ENCODE assay signal across 8 cellular contexts in genomic region chr17:44307387-44308186, GRCh38. TPM values are rescaled to one million over a fixed set of nuclear protein-coding genes. Genes with fewer than 3 reads are reported as not detected.
DNase-seq lines count a peak whose midpoint lies in the region; ATAC-seq and TF ChIP-seq lines count a peak whose summit lies in the region.

No MANE protein-coding gene starts in this region.

- ATAC-seq in T-cell (replicated peaks in 1 of 4), result peak; percentile 11 to 33 (median 23)
- peak; percentile 68 for ATAC-seq in omental fat pad (ENCODE audit: low FRiP score)
- ATAC-seq in HG03520 (IDR thresholded peaks at IDR 0.05; ENCODE audit: unreplicated experiment), result no peak

- DNase-seq in T-cell (peak in 1 of 34 experiments; percentile 11), globus pallidus (ENCODE audit: low spot score) (peak; percentile 87), omental fat pad (ENCODE audit: low spot score) (no peak), SIG-M5 treated with dmso at 0.1 percent for 504 hours (lab: John Stamatoyannopoulos, UW; ENCODE audit: unreplicated experiment) (no peak), foreskin melanocyte (no peak)

- TF ChIP-seq CTCF in omental fat pad (IDR thresholded peaks at IDR 0.05), result no peak

- CTCF ChIA-PET in T-cell (lab: Charles Lee), result interaction anchor here in 1 of 2 donors (0.5 to 1.2 kb wide), 3 partner anchors 14 to 87 kb away, joined by 3 to 7 read pairs (median 3); no protein-coding TSS in a partner anchor

- peak overlapping the region in 1 of 2 donors; percentile 5 for H3K27ac Mint-ChIP-seq in T-cell

- peaks cover 9 to 28% (median 17%) of the 10 kb centered on the region in 10 experiments for H3K4me1 ChIP-seq in BLaER1 treated with 17β-estradiol and CSF1 and Interleukin-3, amounts not matched to agents 10 nM and 100 nM
- H3K4me1 ChIP-seq in HUES64 (ENCODE audit: insufficient read depth, low read length), result peaks cover 7% of the 10 kb centered on the region; the same call in 1 of the 2 replicates

- H3K4me1 Mint-ChIP-seq in T-cell, result peaks cover 14 to 24% (median 15%) of the 10 kb centered on the region in 3 donors

- POLR2A ChIA-PET in T-cell (lab: Charles Lee), result interaction anchor here in 1 of 2 donors (0.8 kb wide), 1 partner anchor 13 kb away, joined by 3 read pairs; no protein-coding TSS in a partner anchor

- WGBS in HUES64, result 1% methylated on average over 22 of the region's 26 CpGs

- no peak overlapping the region for H3K27ac ChIP-seq in BLaER1 treated with 17β-estradiol and CSF1 and Interleukin-3, amounts not matched to agents 10 nM and 100 nM
- peak overlapping the region; percentile 40; the same call in 1 of the 2 replicates for H3K27ac ChIP-seq in HUES64 (ENCODE audit: low read depth, low read length)

- peak overlapping the region; percentile 71 to 93 (median 87) for H3K4me2 ChIP-seq in BLaER1 treated with 17β-estradiol and CSF1 and Interleukin-3, amounts not matched to agents 10 nM and 100 nM

- H3K9ac ChIP-seq in BLaER1 treated with 17β-estradiol and CSF1 and Interleukin-3, amounts not matched to agents 10 nM and 100 nM, result peak overlapping the region in 1 of 11 experiments; percentile 31; a peak in 2 of 22 replicates
- H3K9ac ChIP-seq in HUES64 (ENCODE audit: low read depth, low read length), result peak overlapping the region; percentile 5; the same call in 1 of the 2 replicates

- peaks cover 19 to 40% of the 10 kb centered on the region in 2 donors for H3K27me3 Mint-ChIP-seq in T-cell

- H3K36me3 ChIP-seq in BLaER1 treated with 17β-estradiol and CSF1 and Interleukin-3, amounts not matched to agents 10 nM and 100 nM, result no peaks in the 10 kb centered on the region
- H3K36me3 ChIP-seq in HUES64 (ENCODE audit: insufficient read depth, low read length), result no peaks in the 10 kb centered on the region

- peaks cover 16 to 52% (median 41%) of the 10 kb centered on the region in 11 experiments for H3K27me3 ChIP-seq in BLaER1 treated with 17β-estradiol and CSF1 and Interleukin-3, amounts not matched to agents 10 nM and 100 nM
- peaks cover 6% of the 10 kb centered on the region; the same call in 1 of the 2 replicates for H3K27me3 ChIP-seq in HUES64 (ENCODE audit: insufficient read depth, low read length)

- H3K36me3 Mint-ChIP-seq in T-cell, result no peaks in the 10 kb centered on the region

- no peaks in the 10 kb centered on the region for H3K9me3 Mint-ChIP-seq in T-cell

- peaks cover 0 to 25% (median 5%) of the 10 kb centered on the region in 11 experiments; a peak in 12 of 22 replicates for H4K20me1 ChIP-seq in BLaER1 treated with 17β-estradiol and CSF1 and Interleukin-3, amounts not matched to agents 10 nM and 100 nM

- H3K4me3 Mint-ChIP-seq in T-cell, result peak overlapping the region; percentile 17 to 51 (median 42)

- no peaks in the 10 kb centered on the region for H3K9me3 ChIP-seq in BLaER1 treated with 17β-estradiol and CSF1 and Interleukin-3, amounts not matched to agents 10 nM and 100 nM (replicated peaks in 1 of 11)
- no peaks in the 10 kb centered on the region for H3K9me3 ChIP-seq in HUES64 (ENCODE audit: insufficient read depth, low read depth, low read length)

- peak overlapping the region; percentile 31 to 67 (median 52); a peak in 14 of 20 replicates for H3K4me3 ChIP-seq in BLaER1 treated with 17β-estradiol and CSF1 and Interleukin-3, amounts not matched to agents 10 nM and 100 nM
- peak overlapping the region; percentile 53 for H3K4me3 ChIP-seq in HUES64 (ENCODE audit: low read length)

RNA-seq across cellular contexts. Expression of gene RUNDC3A, which starts 0.8 kb away (rescaled TPM):
- polyA plus RNA-seq in HUES64 (2013, experiment 1 of 2), result 2.1 TPM
- 1.8 TPM for polyA plus RNA-seq in HUES64 (2013, experiment 2 of 2)
- under 1 TPM in 3 of 5 donors, not detected in 2; 0.38 to 0.65 (median 0.41) TPM for total RNA-seq in T-cell
- total RNA-seq in omental fat pad, result under 1 TPM in 1 of 4 donors, not detected in 3; 0.84 TPM

RNA-seq across cellular contexts. Expression of gene SLC25A39, which starts 17.0 kb away (rescaled TPM):
- 120 TPM for polyA plus RNA-seq in HUES64 (2013, experiment 1 of 2)
- polyA plus RNA-seq in HUES64 (2013, experiment 2 of 2), result 130 TPM
- 100 to 1,000 TPM in 3 of 5 donors, 10 to 100 TPM in 2; 78.6 to 108 (median 104) TPM for total RNA-seq in T-cell
- total RNA-seq in omental fat pad, result 10 to 100 TPM; 46.0 to 75.7 (median 60.7) TPM

RNA-seq across cellular contexts. Expression of gene GRN, which starts 37.5 kb away (rescaled TPM):
- 71.7 TPM for polyA plus RNA-seq in HUES64 (2013, experiment 1 of 2)
- 92.4 TPM for polyA plus RNA-seq in HUES64 (2013, experiment 2 of 2)
- total RNA-seq in T-cell, result 10 to 100 TPM; 21.0 to 48.3 (median 40.1) TPM
- 100 to 1,000 TPM; 275 to 379 (median 316) TPM for total RNA-seq in omental fat pad

RNA-seq across cellular contexts. Expression of gene SLC4A1, which starts 39.7 kb away (rescaled TPM):
- not detected for polyA plus RNA-seq in HUES64 (2013, experiment 1 of 2)
- not detected for polyA plus RNA-seq in HUES64 (2013, experiment 2 of 2)
- not detected for total RNA-seq in T-cell
- 1 to 10 TPM in 1 of 4 donors, under 1 TPM in 3; 0.16 to 1.2 (median 0.56) TPM for total RNA-seq in omental fat pad

RNA-seq across cellular contexts. Expression of gene FAM171A2, which starts 56.1 kb away (rescaled TPM):
- polyA plus RNA-seq in HUES64 (2013, experiment 1 of 2), result 21.9 TPM
- polyA plus RNA-seq in HUES64 (2013, experiment 2 of 2), result 23.0 TPM
- total RNA-seq in T-cell, result 1 to 10 TPM in 2 of 5 donors, under 1 TPM in 3; 0.18 to 1.5 (median 0.89) TPM
- total RNA-seq in omental fat pad, result 1 to 10 TPM in 1 of 4 donors, under 1 TPM in 3; 0.56 to 3.5 (median 0.95) TPM

Comparison
In these comparisons a context has a peak if more than half of its experiments do, and no peak if none do; other contexts are left out.
1. RNA of gene GRN, which starts 37.5 kb away (total RNA-seq): 275 to 379 TPM in omental fat pad; 21.0 to 48.3 TPM in T-cell; every median in the first group is over 4 times any median in the second.